In the genomic region with DNA sequence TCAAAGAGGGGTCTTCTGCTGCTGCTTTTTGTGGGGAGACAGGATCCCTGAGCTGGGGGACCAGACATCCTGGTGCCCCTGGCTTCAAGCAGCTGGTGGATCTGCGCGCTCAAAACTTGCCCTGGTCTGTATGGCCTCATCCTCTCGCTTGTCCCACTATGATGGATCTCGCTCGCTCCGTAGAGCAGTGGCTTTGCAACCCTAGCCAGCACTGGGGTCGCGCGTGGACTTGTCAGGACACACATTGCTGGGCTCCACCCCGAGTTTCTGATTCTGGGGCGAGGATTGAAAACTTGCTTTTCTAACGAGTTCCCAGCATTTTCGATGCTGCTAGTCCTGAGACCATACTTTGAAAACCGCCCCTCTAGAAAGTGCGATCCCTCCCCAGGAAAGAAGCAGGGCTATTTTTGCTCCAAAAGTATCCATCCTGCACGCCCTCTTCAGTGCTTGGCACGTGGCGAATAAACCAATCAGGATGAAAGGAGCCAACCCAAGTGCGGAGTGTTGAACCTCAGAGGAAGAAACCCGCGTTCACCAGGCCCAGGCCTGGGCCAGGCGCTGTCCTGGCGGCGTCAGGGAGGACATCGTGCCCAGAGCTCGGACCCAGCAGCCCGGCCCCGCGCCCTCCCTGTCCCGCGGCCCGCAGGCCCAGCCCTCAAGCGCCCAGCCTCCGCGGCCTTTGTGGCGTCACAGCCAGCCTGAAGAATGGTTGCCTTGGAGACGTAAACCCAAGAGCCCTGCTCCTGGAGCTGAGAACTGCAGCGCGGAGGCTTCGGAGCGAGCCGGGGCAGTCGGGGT, we compare ENCODE assay signal across 11 cellular contexts.
A peak's percentile ranks its signal among the peaks of the same experiment; 100 is the strongest.
DNase-seq lines count a peak whose midpoint lies in the region; TF ChIP-seq lines count a peak whose summit lies in the region.
"Had no signal": no experiment of that assay in that cellular context is flagged by ENCODE, and none has a peak within 500 bp of the region (broad histone marks: within the 10 kb centered on the region; RNA-seq: fewer than 3 reads in every experiment).

A gene (plus strand): TSS at position 731 of the 798 bp plus-strand sequence. CDS start 1,092 bp downstream, outside the sequence.

- no peaks in the 10 kb centered on the region for H3K9me3 Mint-ChIP-seq in nephron
- H3K9me3 Mint-ChIP-seq: CD4-positive, alpha-beta T cell; T-helper 1 cell treated with Interleukin-12 subunit alpha and Interleukin-12 subunit beta and Interleukin-4 antibody, amounts not matched to agents 30 μg/mL and 1 μg/mL, for 36 hours had no signal

- no peaks in the 10 kb centered on the region for H3K4me1 Mint-ChIP-seq in nephron

- H3K27ac ChIP-seq in effector memory CD4-positive, alpha-beta T cell (ENCODE audit: insufficient read depth, low read length, poor library complexity, severe bottlenecking), result no peak within 1 kb of the TSS

- peaks cover 67% of the 10 kb centered on the region for H3K27me3 Mint-ChIP-seq in nephron (ENCODE audit: low read depth)

- DNase-seq in AG08395 (ENCODE audit: low spot score) (peak; percentile 27), NCI-H2171 treated with DMSO at 0.1 percent for 48 hours (lab: John Stamatoyannopoulos, UW) (peak; percentile 32), fibroblast of pulmonary artery (ENCODE audit: low read depth) (peak; percentile 28), SW 1271 (lab: John Stamatoyannopoulos, UW) (no peak)
- DNase-seq in NK-92 treated with Interleukin-12 subunit alpha and Interleukin-12 subunit beta, amount 100 ng/mL, for 24 hours (lab: John Stamatoyannopoulos, UW), result no peak
- DNase-seq in effector memory CD4-positive, alpha-beta T cell, result no peak
- no peak for DNase-seq in activated T-cell treated with anti-CD3 and anti-CD28 coated beads, Interleukin-2, amount 50 U/mL, for 48 hours
- DNase-seq: CD4-positive, alpha-beta T cell; stimulated activated CD4-positive, alpha-beta T cell treated with anti-CD3 and anti-CD28 coated beads, Interleukin-12 subunit alpha, Interleukin-12 subunit beta, amount 100 ng/mL, for 4 hours had no signal

- H3K9me3 ChIP-seq in effector memory CD4-positive, alpha-beta T cell (ENCODE audit: control insufficient read depth, low read length), result no peaks in the 10 kb centered on the region

- H3K4me3 ChIP-seq in fibroblast of pulmonary artery (replicated peaks; ENCODE audit: low read depth, low read length), result no peak within 1 kb of the TSS
- no peak within 1 kb of the TSS for H3K4me3 ChIP-seq in effector memory CD4-positive, alpha-beta T cell (ENCODE audit: insufficient read depth, low read depth, low read length, poor library complexity, severe bottlenecking)

- H3K36me3 ChIP-seq in effector memory CD4-positive, alpha-beta T cell (ENCODE audit: control insufficient read depth, insufficient read depth, low read length), result no peaks in the 10 kb centered on the region

- peak within 1 kb of the TSS in 2 of 3 experiments; percentile 45 to 58 for H3K4me3 Mint-ChIP-seq in nephron
- H3K4me3 Mint-ChIP-seq: CD4-positive, alpha-beta T cell; T-helper 1 cell treated with Interleukin-12 subunit alpha and Interleukin-12 subunit beta and Interleukin-4 antibody, amounts not matched to agents 30 μg/mL and 1 μg/mL, for 36 hours had no signal

- no peaks in the 10 kb centered on the region for H3K36me3 Mint-ChIP-seq in nephron (ENCODE audit: low read depth)

- TF ChIP-seq CTCF in fibroblast of pulmonary artery (IDR thresholded peaks at IDR 0.05; ENCODE audit: low read length, missing control alignments) (no peak), nephron (IDR thresholded peaks at IDR 0.05; ENCODE audit: unreplicated experiment in 3 of 3) (no peak)

- H3K27ac Mint-ChIP-seq in nephron, result no peak within 1 kb of the TSS
- H3K27ac Mint-ChIP-seq: CD4-positive, alpha-beta T cell; T-helper 1 cell treated with Interleukin-12 subunit alpha and Interleukin-12 subunit beta and Interleukin-4 antibody, amounts not matched to agents 30 μg/mL and 1 μg/mL, for 36 hours had no signal

- peaks cover 6% of the 10 kb centered on the region for H3K27me3 ChIP-seq in effector memory CD4-positive, alpha-beta T cell (replicated peaks; ENCODE audit: control insufficient read depth, insufficient read depth, low read length, poor library complexity, severe bottlenecking)

- no peaks in the 10 kb centered on the region for H3K4me1 ChIP-seq in effector memory CD4-positive, alpha-beta T cell (ENCODE audit: control insufficient read depth, insufficient read depth, low read length, poor library complexity, severe bottlenecking)

Comparison
In these comparisons a context has a peak if more than half of its experiments do, and no peak if none do; other contexts are left out.
1. DNase-seq: peak in AG08395 (single experiment), NCI-H2171 treated with DMSO at 0.1 percent for 48 hours (single experiment) and fibroblast of pulmonary artery (single experiment); none in NK-92 treated with Interleukin-12 subunit alpha and Interleukin-12 subunit beta, amount 100 ng/mL, for 24 hours (single experiment), effector memory CD4-positive, alpha-beta T cell (0 of 3), activated T-cell treated with anti-CD3 and anti-CD28 coated beads, Interleukin-2, amount 50 U/mL, for 48 hours (0 of 2) and SW 1271 (0 of 2).